ENCODE assay signal across 25 cellular contexts in the genomic region with DNA sequence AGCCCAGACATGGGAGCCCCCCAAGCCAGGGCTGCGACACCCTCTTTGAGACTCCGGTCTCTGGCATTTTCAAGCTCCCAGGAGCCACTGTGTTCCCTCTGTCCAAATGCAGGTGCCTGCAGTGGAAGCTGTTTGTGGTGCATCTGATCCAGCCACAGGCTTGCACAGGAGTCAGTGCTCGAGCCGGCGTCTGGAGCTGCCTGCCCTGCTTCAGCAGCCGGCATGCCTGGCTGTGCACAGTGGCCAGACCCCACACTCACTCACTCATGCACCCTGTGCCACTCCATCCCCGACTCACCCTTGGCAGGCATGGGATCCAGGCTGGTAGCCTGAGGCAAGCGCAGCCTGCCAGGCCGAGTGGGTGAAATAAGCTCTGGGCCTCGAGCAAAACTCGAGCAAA.
DNase-seq lines count a peak whose midpoint lies in the region; ATAC-seq, FAIRE-seq and TF ChIP-seq lines count a peak whose summit lies in the region.
"Had no signal": no experiment of that assay in that cellular context is flagged by ENCODE, and none has a peak within 500 bp of the region (broad histone marks: within the 10 kb centered on the region; RNA-seq: fewer than 3 reads in every experiment).

No MANE protein-coding gene starts in this region.

- peaks cover 0 to 5% (median 0%) of the 10 kb centered on the region in 5 donors for H3K27me3 Mint-ChIP-seq in naive thymus-derived CD4-positive, alpha-beta T cell
- H3K27me3 Mint-ChIP-seq: B cell; CD4-positive, CD25-positive, alpha-beta regulatory T cell; CD8-positive, alpha-beta memory T cell had no signal

- H3K36me3 ChIP-seq in BLaER1 (no peaks in the 10 kb centered on the region), H1 (ENCODE audit: control insufficient read depth in 2 of 4, insufficient read depth in 4 of 4, low read length in 3 of 4) (no peaks in the 10 kb centered on the region), neuronal stem cell (replicated peaks in 1 of 2; ENCODE audit: control insufficient read depth in 2 of 2, insufficient read depth in 2 of 2, low read length in 2 of 2) (no peaks in the 10 kb centered on the region), trophoblast cell (ENCODE audit: control insufficient read depth in 1 of 2, insufficient read depth in 2 of 2, low read length in 2 of 2) (no peaks in the 10 kb centered on the region), upper lobe of right lung (no peaks in the 10 kb centered on the region)
- H3K36me3 ChIP-seq in naive thymus-derived CD4-positive, alpha-beta T cell (ENCODE audit: control insufficient read depth in 2 of 3, insufficient read depth in 3 of 3, low read length in 3 of 3), result no peaks in the 10 kb centered on the region

- H3K4ac ChIP-seq in H1 (replicated peaks; ENCODE audit: insufficient read length, low read depth, low read length), result no peak overlapping the region
- no peak overlapping the region for H3K4ac ChIP-seq in neuronal stem cell (ENCODE audit: low read length)
- H3K4ac ChIP-seq in trophoblast cell (ENCODE audit: low read depth, low read length), result no peak overlapping the region

- 95% methylated on average over 10 of the region's 11 CpGs; no CpG with 5 or more reads in 1 of the 2 experiments for whole genome bisulfite sequencing in H1 (ENCODE audit: extremely low coverage in 1 of 2, insufficient coverage in 1 of 2, insufficient read length in 1 of 2, insufficient replicate concordance in 2 of 2, low coverage in 1 of 2, low lambda C conversion rate in 2 of 2, missing lambda C conversion rate in 1 of 2), 2 experiments
- WGBS in neuronal stem cell (ENCODE audit: extremely low coverage in 2 of 2, insufficient read length in 2 of 2, insufficient replicate concordance in 1 of 2), 2 donors, result no CpG with 5 or more reads among the region's 11 CpGs
- WGBS in trophoblast cell (ENCODE audit: extremely low coverage, insufficient coverage, insufficient read length), result no CpG with 5 or more reads among the region's 11 CpGs

- H3K79me2 ChIP-seq in H1 (ENCODE audit: control insufficient read depth in 1 of 2, insufficient read depth in 2 of 2, low read length in 2 of 2), result no peaks in the 10 kb centered on the region
- H3K79me2 ChIP-seq in trophoblast cell (ENCODE audit: control insufficient read depth, insufficient read depth, low read length, poor library complexity), result no peaks in the 10 kb centered on the region

- no peak for FAIRE-seq in H1 (lab: Jason Lieb, UNC)
- FAIRE-seq: A549, G401.6, GM12891, GM19239 had no signal

- H3K4me2 ChIP-seq in BLaER1 (peak overlapping the region; percentile 18), H1 (ENCODE audit: insufficient read depth in 1 of 2, low read depth in 2 of 2, low read length in 2 of 2) (no peak overlapping the region), neuronal stem cell (ENCODE audit: insufficient read depth, low read length, poor library complexity, severe bottlenecking) (no peak overlapping the region), trophoblast cell (ENCODE audit: low read length) (no peak overlapping the region)
- H3K4me2 ChIP-seq: A549 had no signal

- H3K9me3 Mint-ChIP-seq in naive thymus-derived CD4-positive, alpha-beta T cell, result peaks cover 0 to 2% (median 0%) of the 10 kb centered on the region in 11 donors
- H3K9me3 Mint-ChIP-seq: CD8-positive, alpha-beta memory T cell had no signal

- H4K91ac ChIP-seq in H1 (replicated peaks; ENCODE audit: insufficient read length, low read length) (peak overlapping the region; percentile 99), neuronal stem cell (ENCODE audit: low read depth, low read length, poor library complexity) (no peak overlapping the region), trophoblast cell (ENCODE audit: low read depth, low read length) (peak overlapping the region; percentile 8)

- H4K5ac ChIP-seq in H1 (ENCODE audit: insufficient read length, low read depth, low read length), result no peak overlapping the region

- 0 out of 2 replicates have a peak overlapping the region, but pooled peaks have one; percentile 1 for H4K8ac ChIP-seq in H1 (ENCODE audit: extremely low read depth, insufficient read depth, low read length)
- no peak overlapping the region for H4K8ac ChIP-seq in neuronal stem cell (ENCODE audit: low read depth, low read length)
- no peak overlapping the region for H4K8ac ChIP-seq in trophoblast cell (ENCODE audit: low read depth, low read length)

- no peak overlapping the region for H3K23ac ChIP-seq in H1 (ENCODE audit: insufficient read length)
- H3K23ac ChIP-seq in neuronal stem cell (ENCODE audit: low read depth, low read length, poor library complexity), result peak overlapping the region; percentile 44
- no peak overlapping the region for H3K23ac ChIP-seq in trophoblast cell (ENCODE audit: low read length)

- H3K4me3 ChIP-seq in BLaER1, result no peak overlapping the region
- H3K4me3 ChIP-seq in H1 (ENCODE audit: extremely low read depth in 1 of 4, insufficient read depth in 2 of 4, low read depth in 3 of 4, low read length in 4 of 4), result no peak overlapping the region
- H3K4me3 ChIP-seq in neuronal stem cell (ENCODE audit: low read length in 2 of 2), result no peak overlapping the region
- H3K4me3 ChIP-seq in trophoblast cell (ENCODE audit: low read depth, low read length), result no peak overlapping the region
- no peak overlapping the region for H3K4me3 ChIP-seq in upper lobe of right lung
- no peak overlapping the region for H3K4me3 ChIP-seq in naive thymus-derived CD4-positive, alpha-beta T cell (ENCODE audit: low read length)
- H3K4me3 ChIP-seq: A549 had no signal

- H3K4me3 Mint-ChIP-seq in naive thymus-derived CD4-positive, alpha-beta T cell, result no peak overlapping the region
- H3K4me3 Mint-ChIP-seq: B cell; CD14-positive monocyte; CD4-positive, alpha-beta memory T cell; CD4-positive, CD25-positive, alpha-beta regulatory T cell; CD8-positive, alpha-beta memory T cell had no signal

- H2BK5ac ChIP-seq in H1 (ENCODE audit: low read depth, low read length), result peak overlapping the region; percentile 45; the same call in 1 of the 2 replicates
- no peak overlapping the region for H2BK5ac ChIP-seq in neuronal stem cell (ENCODE audit: low read length)
- no peak overlapping the region for H2BK5ac ChIP-seq in trophoblast cell (ENCODE audit: low read depth, low read length, poor library complexity)

- H2AK5ac ChIP-seq in H1 (ENCODE audit: low read depth, low read length) (peak overlapping the region; percentile 85; the same call in 1 of the 2 replicates), neuronal stem cell (ENCODE audit: low read depth, low read length) (no peak overlapping the region), trophoblast cell (ENCODE audit: low read length) (peak overlapping the region; percentile 97)

- H3K4me1 ChIP-seq in BLaER1 (peaks cover 19% of the 10 kb centered on the region), H1 (replicated peaks in 1 of 4; ENCODE audit: control insufficient read depth in 3 of 4, insufficient read depth in 4 of 4, low read length in 3 of 4) (peaks cover 0 to 20% (median 6%) of the 10 kb centered on the region in 4 experiments; a peak in 3 of 7 replicates), neuronal stem cell (ENCODE audit: control insufficient read depth in 2 of 2, insufficient read depth in 1 of 2, low read depth in 1 of 2, low read length in 2 of 2) (peaks cover 2 to 11% of the 10 kb centered on the region in 2 donors), trophoblast cell (ENCODE audit: control insufficient read depth in 1 of 2, insufficient read depth in 2 of 2, low read length in 2 of 2) (peaks cover 0 to 9% of the 10 kb centered on the region in 2 experiments), upper lobe of right lung (no peaks in the 10 kb centered on the region)
- H3K4me1 ChIP-seq in naive thymus-derived CD4-positive, alpha-beta T cell (ENCODE audit: control insufficient read depth in 2 of 2, insufficient read depth in 2 of 2, low read length in 2 of 2), result no peaks in the 10 kb centered on the region
- H3K4me1 ChIP-seq: A549 had no signal

- no peaks in the 10 kb centered on the region for H3K27me3 ChIP-seq in BLaER1
- no peaks in the 10 kb centered on the region for H3K27me3 ChIP-seq in H1 (replicated peaks in 1 of 4; ENCODE audit: control insufficient read depth in 3 of 4, extremely low read depth in 1 of 4, insufficient read depth in 3 of 4, low read length in 3 of 4)
- H3K27me3 ChIP-seq in neuronal stem cell (ENCODE audit: control insufficient read depth in 3 of 3, insufficient read depth in 3 of 3, low read depth in 1 of 3, low read length in 3 of 3), result no peaks in the 10 kb centered on the region
- H3K27me3 ChIP-seq in trophoblast cell (ENCODE audit: insufficient read depth, low read length), result no peaks in the 10 kb centered on the region
- no peaks in the 10 kb centered on the region for H3K27me3 ChIP-seq in upper lobe of right lung
- H3K27me3 ChIP-seq in naive thymus-derived CD4-positive, alpha-beta T cell (ENCODE audit: control insufficient read depth in 2 of 2, insufficient read depth in 2 of 2, low read length in 2 of 2), result no peaks in the 10 kb centered on the region

- no peak overlapping the region for H3K14ac ChIP-seq in H1 (ENCODE audit: insufficient read length)
- no peak overlapping the region for H3K14ac ChIP-seq in neuronal stem cell (ENCODE audit: low read length)
- peak overlapping the region; percentile 62 for H3K14ac ChIP-seq in trophoblast cell (ENCODE audit: low read length)

- H3K18ac ChIP-seq in H1 (ENCODE audit: extremely low read depth, low read length) (no peak overlapping the region), neuronal stem cell (ENCODE audit: low read length) (peak overlapping the region; percentile 84), trophoblast cell (ENCODE audit: low read length) (no peak overlapping the region)

- H2BK120ac ChIP-seq in H1 (replicated peaks; ENCODE audit: low read depth, low read length) (peak overlapping the region; percentile 58), neuronal stem cell (ENCODE audit: low read depth, low read length) (no peak overlapping the region), trophoblast cell (ENCODE audit: insufficient read depth, low read length, poor library complexity) (no peak overlapping the region)

- ATAC-seq in upper lobe of right lung, result no peak
- ATAC-seq in naive thymus-derived CD4-positive, alpha-beta T cell, result no peak
- ATAC-seq: A549 had no signal

- TF ChIP-seq RAD21 in H1 (IDR thresholded peaks at IDR 0.05 in 1 of 2, conservative IDR thresholded peaks at IDR 0.05 in 1 of 2; ENCODE audit: low read depth in 2 of 2, low read length in 2 of 2), result no peak

- H2AFZ ChIP-seq in H1 (ENCODE audit: low read length) (no peak overlapping the region), neuronal stem cell (ENCODE audit: low read length) (no peak overlapping the region), trophoblast cell (ENCODE audit: insufficient read depth, low read length, poor library complexity) (no peak overlapping the region)

- H3K23me2 ChIP-seq in H1 (ENCODE audit: low read depth, low read length), result no peaks in the 10 kb centered on the region

- TF ChIP-seq CTCF in H1 (IDR thresholded peaks at IDR 0.05; ENCODE audit: control extremely low read depth in 1 of 3, insufficient read depth in 1 of 3, low read depth in 1 of 3, low read length in 3 of 3) (no peak), upper lobe of right lung (IDR thresholded peaks at IDR 0.05) (no peak)

- H3K9ac ChIP-seq in BLaER1 (no peak overlapping the region), H1 (replicated peaks in 1 of 4; ENCODE audit: extremely low read depth in 1 of 4, low read depth in 3 of 4, low read length in 3 of 4) (no peak overlapping the region), neuronal stem cell (ENCODE audit: low read depth, low read length, poor library complexity) (no peak overlapping the region), trophoblast cell (ENCODE audit: low read length) (no peak overlapping the region)

- H3K4me1 Mint-ChIP-seq in naive thymus-derived CD4-positive, alpha-beta T cell, result peaks cover 0 to 11% (median 2%) of the 10 kb centered on the region in 7 donors
- H3K4me1 Mint-ChIP-seq: B cell, CD14-positive monocyte had no signal

- POLR2A ChIA-PET in H1 (lab: Charles Lee; ENCODE audit: partially characterized antibody), result interaction anchor here (1.5 kb wide), 1 partner anchor 242 kb away, joined by 3 read pairs; no protein-coding TSS in a partner anchor
- POLR2A ChIA-PET in naive thymus-derived CD4-positive, alpha-beta T cell (lab: Charles Lee), result no interaction called here

- H3K9me3 ChIP-seq in BLaER1 (0 out of 2 replicates have a peak, but pooled peaks cover 10% of the 10 kb centered on the region), H1 (ENCODE audit: insufficient read depth in 2 of 2, low read depth in 1 of 2, low read length in 1 of 2) (peaks cover 0 to 4% of the 10 kb centered on the region in 2 experiments; a peak in 1 of 4 replicates), neuronal stem cell (replicated peaks in 1 of 2; ENCODE audit: control insufficient read depth in 2 of 2, insufficient read depth in 1 of 2, low read depth in 1 of 2, low read length in 2 of 2) (no peaks in the 10 kb centered on the region), trophoblast cell (ENCODE audit: insufficient read depth, low read depth, low read length) (peaks cover 2% of the 10 kb centered on the region), upper lobe of right lung (no peaks in the 10 kb centered on the region)
- no peaks in the 10 kb centered on the region for H3K9me3 ChIP-seq in naive thymus-derived CD4-positive, alpha-beta T cell (ENCODE audit: control insufficient read depth in 2 of 3, low read length in 3 of 3)
- H3K9me3 ChIP-seq: A549 had no signal

- H3K27ac ChIP-seq in BLaER1 (no peak overlapping the region), H1 (ENCODE audit: low read depth, low read length) (no peak overlapping the region), neuronal stem cell (replicated peaks; ENCODE audit: low read length) (no peak overlapping the region), trophoblast cell (ENCODE audit: low read depth, low read length) (no peak overlapping the region), upper lobe of right lung (no peak overlapping the region)
- no peak overlapping the region for H3K27ac ChIP-seq in naive thymus-derived CD4-positive, alpha-beta T cell (ENCODE audit: low read depth, low read length)
- H3K27ac ChIP-seq: 22Rv1, A549 had no signal

- H4K12ac ChIP-seq in trophoblast cell (ENCODE audit: low read depth, low read length), result no peak overlapping the region

- peak overlapping the region; percentile 95; the same call in 1 of the 2 replicates for H2BK12ac ChIP-seq in H1 (ENCODE audit: low read depth, low read length)
- no peak overlapping the region for H2BK12ac ChIP-seq in neuronal stem cell (ENCODE audit: low read length)
- H2BK12ac ChIP-seq in trophoblast cell (ENCODE audit: low read length), result no peak overlapping the region

- intact Hi-C loops in upper lobe of right lung (cut with DNase I), result no loop called here
- intact Hi-C loops in naive thymus-derived CD4-positive, alpha-beta T cell (cut with micrococcal nuclease), result no loop called here

- no peak for TF ChIP-seq POLR2A in H1 (IDR thresholded peaks at IDR 0.05; ENCODE audit: control extremely low read depth in 1 of 2, low read depth in 2 of 2, low read length in 2 of 2)

- no peak overlapping the region for H3K56ac ChIP-seq in H1 (replicated peaks; ENCODE audit: insufficient read length, low read depth, low read length)

- H3K79me1 ChIP-seq in H1 (ENCODE audit: low read depth, low read length) (no peaks in the 10 kb centered on the region), neuronal stem cell (ENCODE audit: low read depth, low read length) (no peaks in the 10 kb centered on the region), trophoblast cell (ENCODE audit: low read length) (peaks cover 4% of the 10 kb centered on the region)

- DNase-seq in H1 (ENCODE audit: low read depth in 1 of 2, low spot score in 2 of 2) (no peak), neuronal stem cell (ENCODE audit: low spot score) (no peak), trophoblast cell (no peak), upper lobe of right lung (no peak), HuH-7 (ENCODE audit: low spot score) (no peak)
- no peak for DNase-seq in naive thymus-derived CD4-positive, alpha-beta T cell
- DNase-seq: AML-193; C1 segment of cervical spinal cord; CD4-positive, alpha-beta memory T cell; CD4-positive, CD25-positive, alpha-beta regulatory T cell; CD8-positive, alpha-beta memory T cell; COR-L47; DMS 273 treated with DMSO at 0.1 percent for 48 hours; DMS153; DMS53; DMS79; GF-D8 had no signal

- CTCF ChIA-PET in H1 (lab: Charles Lee; ENCODE audit: partially characterized antibody), result interaction anchor here (0.6 to 1.5 kb wide), 2 partner anchors 90 to 1164 kb away, joined by 3 to 4 read pairs; no protein-coding TSS in a partner anchor
- CTCF ChIA-PET in naive thymus-derived CD4-positive, alpha-beta T cell (lab: Charles Lee), result no interaction called here

- no peaks in the 10 kb centered on the region for H3K36me3 Mint-ChIP-seq in naive thymus-derived CD4-positive, alpha-beta T cell
- H3K36me3 Mint-ChIP-seq: CD14-positive monocyte; CD4-positive, alpha-beta memory T cell; CD4-positive, CD25-positive, alpha-beta regulatory T cell; CD8-positive, alpha-beta memory T cell had no signal

- TF ChIP-seq EP300 in H1 (IDR thresholded peaks at IDR 0.05; ENCODE audit: borderline replicate concordance in 1 of 2, low read depth in 2 of 2, low read length in 2 of 2), result no peak

- H2BK15ac ChIP-seq in H1 (ENCODE audit: low read length) (peak overlapping the region; percentile 97; the same call in 1 of the 2 replicates), neuronal stem cell (ENCODE audit: low read length) (no peak overlapping the region)

- H3K27ac Mint-ChIP-seq in naive thymus-derived CD4-positive, alpha-beta T cell, result no peak overlapping the region
- H3K27ac Mint-ChIP-seq: B cell; CD14-positive monocyte; CD4-positive, alpha-beta memory T cell; CD4-positive, CD25-positive, alpha-beta regulatory T cell; CD8-positive, alpha-beta memory T cell had no signal

- no peaks in the 10 kb centered on the region for H4K20me1 ChIP-seq in BLaER1
- H4K20me1 ChIP-seq in H1 (replicated peaks in 1 of 2; ENCODE audit: control insufficient read depth in 1 of 2, insufficient read depth in 2 of 2, low read length in 2 of 2), result no peaks in the 10 kb centered on the region

- H2BK20ac ChIP-seq in H1 (ENCODE audit: low read length), result peak overlapping the region; percentile 72; the same call in 1 of the 2 replicates
